Comparison of ENCODE assay signal across 1 cellular context in the genomic region with DNA sequence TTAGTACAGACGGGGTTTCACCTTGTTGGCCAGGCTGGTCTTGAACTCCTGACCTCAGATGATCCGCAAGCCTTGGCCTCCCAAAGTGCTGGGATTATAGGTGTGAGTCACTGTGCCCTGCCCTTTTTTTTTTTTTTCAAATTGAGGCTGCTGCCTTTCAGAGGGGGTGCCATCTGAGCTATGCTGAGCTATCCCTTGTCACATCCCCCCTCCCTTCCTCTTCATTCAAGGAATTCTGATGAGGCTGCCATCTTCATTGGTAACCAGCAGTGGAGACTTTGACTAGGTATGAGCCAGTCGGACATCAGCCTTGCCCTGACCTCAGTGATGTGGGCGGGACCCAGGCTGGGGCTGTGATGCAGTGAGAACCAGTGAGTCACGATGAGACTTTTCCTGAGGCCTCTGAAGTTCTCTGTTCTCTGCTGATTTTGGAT.
TF ChIP-seq lines count a peak whose summit lies in the region.

No MANE protein-coding gene starts in this region.

TF ChIP-seq in GM12878, 131 proteins besides CTCF, POLR2A, EP300 and RAD21 (continued from another document):
- TF ChIP-seq, protein P1, sequence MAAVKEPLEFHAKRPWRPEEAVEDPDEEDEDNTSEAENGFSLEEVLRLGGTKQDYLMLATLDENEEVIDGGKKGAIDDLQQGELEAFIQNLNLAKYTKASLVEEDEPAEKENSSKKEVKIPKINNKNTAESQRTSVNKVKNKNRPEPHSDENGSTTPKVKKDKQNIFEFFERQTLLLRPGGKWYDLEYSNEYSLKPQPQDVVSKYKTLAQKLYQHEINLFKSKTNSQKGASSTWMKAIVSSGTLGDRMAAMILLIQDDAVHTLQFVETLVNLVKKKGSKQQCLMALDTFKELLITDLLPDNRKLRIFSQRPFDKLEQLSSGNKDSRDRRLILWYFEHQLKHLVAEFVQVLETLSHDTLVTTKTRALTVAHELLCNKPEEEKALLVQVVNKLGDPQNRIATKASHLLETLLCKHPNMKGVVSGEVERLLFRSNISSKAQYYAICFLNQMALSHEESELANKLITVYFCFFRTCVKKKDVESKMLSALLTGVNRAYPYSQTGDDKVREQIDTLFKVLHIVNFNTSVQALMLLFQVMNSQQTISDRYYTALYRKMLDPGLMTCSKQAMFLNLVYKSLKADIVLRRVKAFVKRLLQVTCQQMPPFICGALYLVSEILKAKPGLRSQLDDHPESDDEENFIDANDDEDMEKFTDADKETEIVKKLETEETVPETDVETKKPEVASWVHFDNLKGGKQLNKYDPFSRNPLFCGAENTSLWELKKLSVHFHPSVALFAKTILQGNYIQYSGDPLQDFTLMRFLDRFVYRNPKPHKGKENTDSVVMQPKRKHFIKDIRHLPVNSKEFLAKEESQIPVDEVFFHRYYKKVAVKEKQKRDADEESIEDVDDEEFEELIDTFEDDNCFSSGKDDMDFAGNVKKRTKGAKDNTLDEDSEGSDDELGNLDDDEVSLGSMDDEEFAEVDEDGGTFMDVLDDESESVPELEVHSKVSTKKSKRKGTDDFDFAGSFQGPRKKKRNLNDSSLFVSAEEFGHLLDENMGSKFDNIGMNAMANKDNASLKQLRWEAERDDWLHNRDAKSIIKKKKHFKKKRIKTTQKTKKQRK (IDR thresholded peaks at IDR 0.05; ENCODE audit: low read depth, low read length): no peak
